20 cellular contexts compared by ENCODE assay signal in the genomic region with DNA sequence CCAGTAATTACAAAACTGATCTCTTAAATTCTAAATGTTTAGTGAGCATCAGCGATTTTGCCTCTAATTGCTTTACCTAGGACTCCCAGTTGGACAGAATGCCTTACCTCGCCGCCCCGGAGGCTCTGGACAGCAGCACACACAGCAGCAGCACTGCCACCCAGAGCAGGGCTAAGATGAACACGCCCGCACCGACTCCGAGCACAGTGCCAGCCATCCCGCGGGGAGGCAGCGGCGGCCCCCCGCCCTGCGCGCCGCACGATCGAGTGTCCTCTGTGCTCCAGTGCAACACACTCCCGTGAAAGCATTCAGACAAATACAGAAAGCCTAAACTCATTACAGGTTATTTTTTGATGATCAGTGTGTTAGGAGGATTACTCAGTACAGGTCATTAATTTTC. TPM values are rescaled to one million over a fixed set of nuclear protein-coding genes. Genes with fewer than 3 reads are reported as not detected.
DNase-seq lines count a peak whose midpoint lies in the region; ATAC-seq and TF ChIP-seq lines count a peak whose summit lies in the region.
"Had no signal": no experiment of that assay in that cellular context is flagged by ENCODE, and none has a peak within 500 bp of the region (broad histone marks: within the 10 kb centered on the region; RNA-seq: fewer than 3 reads in every experiment).

No MANE protein-coding gene starts in this region.

- no peak overlapping the region for H3K4me3 Mint-ChIP-seq in dendritic cell treated with granulocyte-macrophage colony-stimulating factor and Interleukin-4, amounts not matched to agents 40 ng/mL and 50 ng/mL, for 4 days
- H3K4me3 Mint-ChIP-seq: CD14-positive monocyte; CD4-positive, alpha-beta memory T cell; GM23338; HFFc6 had no signal

- no peaks in the 10 kb centered on the region for H3K9me3 Mint-ChIP-seq in dendritic cell treated with granulocyte-macrophage colony-stimulating factor and Interleukin-4, amounts not matched to agents 40 ng/mL and 50 ng/mL, for 4 days
- H3K9me3 Mint-ChIP-seq: CD14-positive monocyte; CD4-positive, alpha-beta memory T cell; HFFc6 had no signal

- TF ChIP-seq POLR2A in heart left ventricle (IDR thresholded peaks at IDR 0.05) = no peak

- peaks cover 49% of the 10 kb centered on the region for H3K36me3 Mint-ChIP-seq in dendritic cell treated with granulocyte-macrophage colony-stimulating factor and Interleukin-4, amounts not matched to agents 40 ng/mL and 50 ng/mL, for 4 days (ENCODE audit: low read depth)

- H3K27me3 ChIP-seq in cardiac muscle cell (no peaks in the 10 kb centered on the region), heart left ventricle (no peaks in the 10 kb centered on the region), rectal smooth muscle tissue (ENCODE audit: control insufficient read depth, insufficient read depth, low read length) (no peaks in the 10 kb centered on the region), stomach smooth muscle (ENCODE audit: control insufficient read depth in 1 of 2, insufficient read depth in 2 of 2, low read length in 2 of 2) (no peaks in the 10 kb centered on the region)
- H3K27me3 ChIP-seq: BLaER1 had no signal

- no peaks in the 10 kb centered on the region for H3K27me3 Mint-ChIP-seq in dendritic cell treated with granulocyte-macrophage colony-stimulating factor and Interleukin-4, amounts not matched to agents 40 ng/mL and 50 ng/mL, for 4 days
- H3K27me3 Mint-ChIP-seq: CD4-positive, alpha-beta memory T cell had no signal

- no peak for DNase-seq in cardiac muscle cell (ENCODE audit: low read depth in 1 of 2, low spot score in 1 of 2)
- no peak for DNase-seq in heart left ventricle
- no peak for DNase-seq in NCI-H774 (lab: John Stamatoyannopoulos, UW)
- no peak for DNase-seq in DMS 273 treated with DMSO at 0.1 percent for 48 hours (lab: John Stamatoyannopoulos, UW)
- no peak for DNase-seq in NOMO-1 (lab: John Stamatoyannopoulos, UW; ENCODE audit: unreplicated experiment in 2 of 2)
- DNase-seq: 8988T; CD4-positive, alpha-beta memory T cell; DND-41; EL; HFFc6 had no signal

- no peaks in the 10 kb centered on the region for H3K36me3 ChIP-seq in cardiac muscle cell
- peaks cover 0 to 56% (median 49%) of the 10 kb centered on the region in 9 donors for H3K36me3 ChIP-seq in heart left ventricle
- H3K36me3 ChIP-seq in rectal smooth muscle tissue (ENCODE audit: control insufficient read depth, insufficient read depth, low read length) = peaks cover 5% of the 10 kb centered on the region
- H3K36me3 ChIP-seq in stomach smooth muscle (ENCODE audit: control insufficient read depth in 2 of 2, insufficient read depth in 2 of 2, low read length in 2 of 2) = peaks cover 22 to 25% of the 10 kb centered on the region in 2 donors

- H3K4me1 Mint-ChIP-seq in dendritic cell treated with granulocyte-macrophage colony-stimulating factor and Interleukin-4, amounts not matched to agents 40 ng/mL and 50 ng/mL, for 4 days (ENCODE audit: low read depth) = peaks cover 36% of the 10 kb centered on the region

- 95 to 98% (median 96%) methylated on average over 19 of the region's 19 CpGs for WGBS in heart left ventricle, 4 donors

- H3K9ac ChIP-seq in rectal smooth muscle tissue (ENCODE audit: low read length) = no peak overlapping the region
- H3K9ac ChIP-seq in stomach smooth muscle (ENCODE audit: low read length in 2 of 2) = no peak overlapping the region
- H3K9ac ChIP-seq: BLaER1 had no signal

- H3K4me1 ChIP-seq in cardiac muscle cell (ENCODE audit: low read depth) (peaks cover 18% of the 10 kb centered on the region), heart left ventricle (peaks cover 0 to 12% (median 0%) of the 10 kb centered on the region in 12 donors), rectal smooth muscle tissue (ENCODE audit: control insufficient read depth, insufficient read depth, low read length) (peaks cover 13% of the 10 kb centered on the region), stomach smooth muscle (ENCODE audit: control insufficient read depth, insufficient read depth, low read length) (no peaks in the 10 kb centered on the region)
- H3K4me1 ChIP-seq: BLaER1 had no signal

- TF ChIP-seq CTCF in cardiac muscle cell (IDR thresholded peaks at IDR 0.05; ENCODE audit: low read depth, low read length) = no peak
- no peak for TF ChIP-seq CTCF in heart left ventricle (IDR thresholded peaks at IDR 0.05)

- H3K9me3 ChIP-seq in cardiac muscle cell (ENCODE audit: low read depth) (no peaks in the 10 kb centered on the region), heart left ventricle (no peaks in the 10 kb centered on the region), stomach smooth muscle (ENCODE audit: control insufficient read depth in 2 of 2, low read length in 2 of 2) (no peaks in the 10 kb centered on the region)

- H3K27ac Mint-ChIP-seq in dendritic cell treated with granulocyte-macrophage colony-stimulating factor and Interleukin-4, amounts not matched to agents 40 ng/mL and 50 ng/mL, for 4 days = peak overlapping the region; percentile 3
- H3K27ac Mint-ChIP-seq: CD4-positive, alpha-beta memory T cell; GM23338; HFFc6 had no signal

- peak overlapping the region; percentile 81 for H3K27ac ChIP-seq in cardiac muscle cell
- H3K27ac ChIP-seq in heart left ventricle = peak overlapping the region in 1 of 12 donors; percentile 73
- H3K27ac ChIP-seq in rectal smooth muscle tissue (ENCODE audit: low read depth, low read length) = peak overlapping the region; percentile 78
- peak overlapping the region; percentile 41 for H3K27ac ChIP-seq in stomach smooth muscle (ENCODE audit: low read length)
- H3K27ac ChIP-seq: BLaER1, HL-60 had no signal

- no peak for ATAC-seq in heart left ventricle
- ATAC-seq: GM23338, HCT116 had no signal

- intact Hi-C loops in heart left ventricle (cut with DNase I) = no loop called here
- intact Hi-C loops in dendritic cell treated with granulocyte-macrophage colony-stimulating factor and Interleukin-4, amounts not matched to agents 40 ng/mL and 50 ng/mL, for 4 days (cut with micrococcal nuclease) = no loop called here

- H3K4me3 ChIP-seq in cardiac muscle cell (no peak overlapping the region), heart left ventricle (no peak overlapping the region), rectal smooth muscle tissue (ENCODE audit: low read length) (no peak overlapping the region), stomach smooth muscle (ENCODE audit: low read length in 2 of 2) (no peak overlapping the region)
- H3K4me3 ChIP-seq: BLaER1, GM23338 had no signal

RNA-seq across cellular contexts. Expression of gene TMEM218, which starts 9.4 kb away (rescaled TPM):
- total RNA-seq in cardiac muscle cell (21.3 and 23.4 TPM in 2 replicates), heart left ventricle (10 to 100 TPM in 1 of 9 donors, 1 to 10 TPM in 8; 5.3 to 11.3 (median 6.8) TPM)
- polyA plus RNA-seq in cardiac muscle cell (26.8 and 33.8 TPM in 2 replicates), heart left ventricle (10 to 100 TPM in 1 of 2 donors, 1 to 10 TPM in 1; 4.7 to 21.8 TPM)

RNA-seq across cellular contexts. Expression of gene SLC37A2, which starts 38.9 kb away (rescaled TPM):
- total RNA-seq in cardiac muscle cell (0.04 and 1.0 TPM in 2 replicates), heart left ventricle (10 to 100 TPM in 2 of 9 donors, 1 to 10 TPM in 6, under 1 TPM in 1; 0.91 to 17.9 (median 3.0) TPM)
- polyA plus RNA-seq in cardiac muscle cell (0.22 and 0.98 TPM in 2 replicates), heart left ventricle (under 1 TPM; 0.65 to 1.00 TPM)
- total RNA-seq: A673, G401 had no signal
- polyA plus RNA-seq: CD4-positive, alpha-beta memory T cell had no signal
